Comparison of ENCODE assay signal across 1 cellular context in genomic region chr3:195005251-195005620, GRCh38.
TF ChIP-seq lines count a peak whose summit lies in the region.

No MANE protein-coding gene starts in this region.

TF ChIP-seq in WTC11, 78 proteins besides CTCF, POLR2A, EP300 and RAD21 (continued from another document):
- no peak for TF ChIP-seq ERG (CRISPR knock-in tag; IDR thresholded peaks at IDR 0.05)
- no peak for TF ChIP-seq ZNF512 (CRISPR knock-in tag; IDR thresholded peaks at IDR 0.05; ENCODE audit: borderline replicate concordance)
- TF ChIP-seq NFATC4 (CRISPR knock-in tag; IDR thresholded peaks at IDR 0.05) = no peak
- TF ChIP-seq PREB (CRISPR knock-in tag; IDR thresholded peaks at IDR 0.05; ENCODE audit: borderline replicate concordance) = no peak
- no peak for TF ChIP-seq AR (CRISPR knock-in tag; IDR thresholded peaks at IDR 0.05)
- TF ChIP-seq ZNF138 (CRISPR knock-in tag; conservative IDR thresholded peaks at IDR 0.05) = no peak
- TF ChIP-seq FOXP4 (CRISPR knock-in tag; IDR thresholded peaks at IDR 0.05) = no peak
- TF ChIP-seq ZNF416 (CRISPR knock-in tag; IDR thresholded peaks at IDR 0.05) = no peak
- TF ChIP-seq ZNF232 (CRISPR knock-in tag; IDR thresholded peaks at IDR 0.05) = no peak
- no peak for TF ChIP-seq NR1H2 (CRISPR knock-in tag; IDR thresholded peaks at IDR 0.05)
- TF ChIP-seq ATF2 (CRISPR knock-in tag; IDR thresholded peaks at IDR 0.05; ENCODE audit: borderline replicate concordance, low read depth) = no peak
